Comparison of ENCODE assay signal across 1 cellular context in the genomic region with DNA sequence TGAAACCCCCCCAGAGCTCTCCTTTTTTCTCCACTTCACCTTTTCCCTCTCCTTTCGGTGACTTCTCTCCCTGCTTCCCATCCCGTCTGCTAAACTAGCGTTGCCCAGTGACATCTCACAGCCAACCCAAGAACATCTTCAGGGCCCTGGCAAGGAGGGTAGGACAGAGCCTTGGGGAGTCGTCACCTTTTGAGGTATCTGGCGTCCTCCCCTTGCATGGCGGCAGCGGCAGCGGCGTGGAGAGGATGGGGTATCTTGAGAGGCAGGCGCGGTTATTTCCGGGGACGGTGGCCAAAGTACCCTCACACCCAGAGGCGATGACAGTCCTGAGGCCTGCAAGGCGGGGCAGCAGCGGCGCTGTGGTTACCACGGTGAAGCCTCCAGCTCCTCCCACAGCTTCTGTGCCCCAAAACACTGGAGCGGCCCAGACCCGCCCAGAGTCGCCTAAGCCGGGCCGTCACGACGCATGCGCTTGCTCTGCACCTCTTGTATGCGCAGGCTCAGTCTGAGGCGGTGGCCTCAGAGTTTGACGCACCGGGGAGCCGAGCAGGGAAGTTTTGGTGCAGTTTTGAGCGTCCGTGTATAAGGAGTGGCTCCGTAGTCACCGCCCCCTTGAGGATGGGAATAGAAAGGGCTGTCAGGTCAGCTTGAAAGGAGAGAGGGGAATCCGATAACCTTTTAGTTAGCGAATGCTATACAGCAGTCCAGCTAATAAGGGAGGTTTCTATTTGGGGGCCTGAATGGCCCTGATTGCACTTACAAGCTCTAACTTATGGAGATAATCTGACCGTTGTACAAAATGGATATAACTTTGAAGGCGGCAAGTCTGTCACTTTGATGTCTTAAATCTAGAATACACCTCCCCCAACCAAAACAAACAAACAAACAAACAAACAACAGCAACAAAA.
TF ChIP-seq lines count a peak whose summit lies in the region.

A gene (minus strand): TSS at position 446 of the 908 bp plus-strand sequence. CDS start 228 bp downstream, at position 218.

TF ChIP-seq in HepG2, 621 proteins besides CTCF, POLR2A, EP300 and RAD21 (continued from another document and continues in another):
- TF ChIP-seq CREB1 (IDR thresholded peaks at IDR 0.05), result peak; percentile 23; the same call in 1 of the 2 replicates
- TF ChIP-seq CREB1 (CRISPR knock-in tag; IDR thresholded peaks at IDR 0.05), result peak; percentile 34; the same call in 1 of the 2 replicates
- TF ChIP-seq KDM5B (CRISPR knock-in tag; IDR thresholded peaks at IDR 0.05; ENCODE audit: borderline replicate concordance), result peak; percentile 36; the same call in 1 of the 2 replicates
- peak; percentile 82 for TF ChIP-seq GABPB1 (CRISPR knock-in tag; IDR thresholded peaks at IDR 0.05)
- peak; percentile 51; the same call in 1 of the 2 replicates for TF ChIP-seq TAF1 (CRISPR knock-in tag; IDR thresholded peaks at IDR 0.05)
- peak; percentile 74 for TF ChIP-seq KDM2A (CRISPR knock-in tag; IDR thresholded peaks at IDR 0.05; ENCODE audit: borderline replicate concordance, low read depth)
- TF ChIP-seq, protein P1, sequence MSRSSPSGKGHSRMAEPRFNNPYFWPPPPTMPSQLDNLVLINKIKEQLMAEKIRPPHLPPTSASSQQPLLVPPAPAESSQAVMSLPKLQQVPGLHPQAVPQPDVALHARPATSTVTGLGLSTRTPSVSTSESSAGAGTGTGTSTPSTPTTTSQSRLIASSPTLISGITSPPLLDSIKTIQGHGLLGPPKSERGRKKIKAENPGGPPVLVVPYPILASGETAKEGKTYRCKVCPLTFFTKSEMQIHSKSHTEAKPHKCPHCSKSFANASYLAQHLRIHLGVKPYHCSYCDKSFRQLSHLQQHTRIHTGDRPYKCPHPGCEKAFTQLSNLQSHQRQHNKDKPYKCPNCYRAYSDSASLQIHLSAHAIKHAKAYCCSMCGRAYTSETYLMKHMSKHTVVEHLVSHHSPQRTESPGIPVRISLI (CRISPR knock-in tag; IDR thresholded peaks at IDR 0.05; ENCODE audit: borderline replicate concordance), result no peak
- TF ChIP-seq, protein P2, sequence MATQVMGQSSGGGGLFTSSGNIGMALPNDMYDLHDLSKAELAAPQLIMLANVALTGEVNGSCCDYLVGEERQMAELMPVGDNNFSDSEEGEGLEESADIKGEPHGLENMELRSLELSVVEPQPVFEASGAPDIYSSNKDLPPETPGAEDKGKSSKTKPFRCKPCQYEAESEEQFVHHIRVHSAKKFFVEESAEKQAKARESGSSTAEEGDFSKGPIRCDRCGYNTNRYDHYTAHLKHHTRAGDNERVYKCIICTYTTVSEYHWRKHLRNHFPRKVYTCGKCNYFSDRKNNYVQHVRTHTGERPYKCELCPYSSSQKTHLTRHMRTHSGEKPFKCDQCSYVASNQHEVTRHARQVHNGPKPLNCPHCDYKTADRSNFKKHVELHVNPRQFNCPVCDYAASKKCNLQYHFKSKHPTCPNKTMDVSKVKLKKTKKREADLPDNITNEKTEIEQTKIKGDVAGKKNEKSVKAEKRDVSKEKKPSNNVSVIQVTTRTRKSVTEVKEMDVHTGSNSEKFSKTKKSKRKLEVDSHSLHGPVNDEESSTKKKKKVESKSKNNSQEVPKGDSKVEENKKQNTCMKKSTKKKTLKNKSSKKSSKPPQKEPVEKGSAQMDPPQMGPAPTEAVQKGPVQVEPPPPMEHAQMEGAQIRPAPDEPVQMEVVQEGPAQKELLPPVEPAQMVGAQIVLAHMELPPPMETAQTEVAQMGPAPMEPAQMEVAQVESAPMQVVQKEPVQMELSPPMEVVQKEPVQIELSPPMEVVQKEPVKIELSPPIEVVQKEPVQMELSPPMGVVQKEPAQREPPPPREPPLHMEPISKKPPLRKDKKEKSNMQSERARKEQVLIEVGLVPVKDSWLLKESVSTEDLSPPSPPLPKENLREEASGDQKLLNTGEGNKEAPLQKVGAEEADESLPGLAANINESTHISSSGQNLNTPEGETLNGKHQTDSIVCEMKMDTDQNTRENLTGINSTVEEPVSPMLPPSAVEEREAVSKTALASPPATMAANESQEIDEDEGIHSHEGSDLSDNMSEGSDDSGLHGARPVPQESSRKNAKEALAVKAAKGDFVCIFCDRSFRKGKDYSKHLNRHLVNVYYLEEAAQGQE (IDR thresholded peaks at IDR 0.05; ENCODE audit: borderline replicate concordance in 1 of 2, low read depth in 1 of 2, low read length in 2 of 2), result 0 out of 4 replicates have a peak, but pooled peaks of 1 of the 2 experiments have one; percentile 22
- TF ChIP-seq PHF20 (CRISPR knock-in tag; IDR thresholded peaks at IDR 0.05), result peak; percentile 79
- TF ChIP-seq STAG1 (CRISPR knock-in tag; IDR thresholded peaks at IDR 0.05), result peak; percentile 43
- peak; percentile 73 for TF ChIP-seq PHF8 (CRISPR knock-in tag; IDR thresholded peaks at IDR 0.05)
- TF ChIP-seq, protein P3, sequence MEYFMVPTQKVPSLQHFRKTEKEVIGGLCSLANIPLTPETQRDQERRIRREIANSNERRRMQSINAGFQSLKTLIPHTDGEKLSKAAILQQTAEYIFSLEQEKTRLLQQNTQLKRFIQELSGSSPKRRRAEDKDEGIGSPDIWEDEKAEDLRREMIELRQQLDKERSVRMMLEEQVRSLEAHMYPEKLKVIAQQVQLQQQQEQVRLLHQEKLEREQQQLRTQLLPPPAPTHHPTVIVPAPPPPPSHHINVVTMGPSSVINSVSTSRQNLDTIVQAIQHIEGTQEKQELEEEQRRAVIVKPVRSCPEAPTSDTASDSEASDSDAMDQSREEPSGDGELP (IDR thresholded peaks at IDR 0.05; ENCODE audit: borderline replicate concordance, low read depth), result no peak
- no peak for TF ChIP-seq ZNF839 (CRISPR knock-in tag; IDR thresholded peaks at IDR 0.05; ENCODE audit: borderline replicate concordance)
- peak; percentile 58; the same call in 1 of the 2 replicates for TF ChIP-seq SALL1 (CRISPR knock-in tag; IDR thresholded peaks at IDR 0.05)
- TF ChIP-seq ZNF335 (CRISPR knock-in tag; IDR thresholded peaks at IDR 0.05), result 0 out of 2 replicates have a peak, but pooled peaks have one; percentile 44
- TF ChIP-seq, protein P4, sequence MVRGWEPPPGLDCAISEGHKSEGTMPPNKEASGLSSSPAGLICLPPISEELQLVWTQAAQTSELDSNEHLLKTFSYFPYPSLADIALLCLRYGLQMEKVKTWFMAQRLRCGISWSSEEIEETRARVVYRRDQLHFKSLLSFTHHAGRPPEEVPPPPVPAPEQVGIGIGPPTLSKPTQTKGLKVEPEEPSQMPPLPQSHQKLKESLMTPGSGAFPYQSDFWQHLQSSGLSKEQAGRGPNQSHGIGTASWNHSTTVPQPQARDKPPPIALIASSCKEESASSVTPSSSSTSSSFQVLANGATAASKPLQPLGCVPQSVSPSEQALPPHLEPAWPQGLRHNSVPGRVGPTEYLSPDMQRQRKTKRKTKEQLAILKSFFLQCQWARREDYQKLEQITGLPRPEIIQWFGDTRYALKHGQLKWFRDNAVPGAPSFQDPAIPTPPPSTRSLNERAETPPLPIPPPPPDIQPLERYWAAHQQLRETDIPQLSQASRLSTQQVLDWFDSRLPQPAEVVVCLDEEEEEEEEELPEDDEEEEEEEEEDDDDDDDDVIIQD (CRISPR knock-in tag; IDR thresholded peaks at IDR 0.05; ENCODE audit: low read depth), result peak; percentile 84
- 0 out of 2 replicates have a peak, but pooled peaks have one; percentile 17 for TF ChIP-seq POLR2AphosphoS5 (IDR thresholded peaks at IDR 0.05; ENCODE audit: low read depth, low read length)
- peak; percentile 36; the same call in 1 of the 2 replicates for TF ChIP-seq CBX5 (CRISPR knock-in tag; IDR thresholded peaks at IDR 0.05; ENCODE audit: borderline replicate concordance)
- 0 out of 2 replicates have a peak, but pooled peaks have one; percentile 72 for TF ChIP-seq SRY (CRISPR knock-in tag; IDR thresholded peaks at IDR 0.05)
- TF ChIP-seq ZNF350 (CRISPR knock-in tag; IDR thresholded peaks at IDR 0.05; ENCODE audit: borderline replicate concordance, low read depth), result peak; percentile 75; the same call in 1 of the 2 replicates
- peak; percentile 43; the same call in 1 of the 2 replicates for TF ChIP-seq TBX2 (CRISPR knock-in tag; IDR thresholded peaks at IDR 0.05; ENCODE audit: borderline replicate concordance)
- 0 out of 2 replicates have a peak, but pooled peaks have one; percentile 27 for TF ChIP-seq BRD4 (CRISPR knock-in tag; IDR thresholded peaks at IDR 0.05)
- peak; percentile 64; the same call in 1 of the 2 replicates for TF ChIP-seq KAT7 (CRISPR knock-in tag; IDR thresholded peaks at IDR 0.05; ENCODE audit: borderline replicate concordance)
- peak; percentile 42; the same call in 1 of the 2 replicates for TF ChIP-seq YEATS4 (CRISPR knock-in tag; IDR thresholded peaks at IDR 0.05; ENCODE audit: borderline replicate concordance)
- TF ChIP-seq, protein P5, sequence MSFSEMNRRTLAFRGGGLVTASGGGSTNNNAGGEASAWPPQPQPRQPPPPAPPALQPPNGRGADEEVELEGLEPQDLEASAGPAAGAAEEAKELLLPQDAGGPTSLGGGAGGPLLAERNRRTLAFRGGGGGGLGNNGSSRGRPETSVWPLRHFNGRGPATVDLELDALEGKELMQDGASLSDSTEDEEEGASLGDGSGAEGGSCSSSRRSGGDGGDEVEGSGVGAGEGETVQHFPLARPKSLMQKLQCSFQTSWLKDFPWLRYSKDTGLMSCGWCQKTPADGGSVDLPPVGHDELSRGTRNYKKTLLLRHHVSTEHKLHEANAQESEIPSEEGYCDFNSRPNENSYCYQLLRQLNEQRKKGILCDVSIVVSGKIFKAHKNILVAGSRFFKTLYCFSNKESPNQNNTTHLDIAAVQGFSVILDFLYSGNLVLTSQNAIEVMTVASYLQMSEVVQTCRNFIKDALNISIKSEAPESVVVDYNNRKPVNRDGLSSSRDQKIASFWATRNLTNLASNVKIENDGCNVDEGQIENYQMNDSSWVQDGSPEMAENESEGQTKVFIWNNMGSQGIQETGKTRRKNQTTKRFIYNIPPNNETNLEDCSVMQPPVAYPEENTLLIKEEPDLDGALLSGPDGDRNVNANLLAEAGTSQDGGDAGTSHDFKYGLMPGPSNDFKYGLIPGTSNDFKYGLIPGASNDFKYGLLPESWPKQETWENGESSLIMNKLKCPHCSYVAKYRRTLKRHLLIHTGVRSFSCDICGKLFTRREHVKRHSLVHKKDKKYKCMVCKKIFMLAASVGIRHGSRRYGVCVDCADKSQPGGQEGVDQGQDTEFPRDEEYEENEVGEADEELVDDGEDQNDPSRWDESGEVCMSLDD (CRISPR knock-in tag; IDR thresholded peaks at IDR 0.05; ENCODE audit: borderline replicate concordance), result no peak
- TF ChIP-seq, protein P6, sequence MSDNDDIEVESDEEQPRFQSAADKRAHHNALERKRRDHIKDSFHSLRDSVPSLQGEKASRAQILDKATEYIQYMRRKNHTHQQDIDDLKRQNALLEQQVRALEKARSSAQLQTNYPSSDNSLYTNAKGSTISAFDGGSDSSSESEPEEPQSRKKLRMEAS (IDR thresholded peaks at IDR 0.05), result peak; percentile 78
- no peak for TF ChIP-seq GABPA (IDR thresholded peaks at IDR 0.05; ENCODE audit: low read depth, low read length)
- TF ChIP-seq GABPA (CRISPR knock-in tag; IDR thresholded peaks at IDR 0.05; ENCODE audit: low read depth), result peak; percentile 70
- TF ChIP-seq, protein P7, sequence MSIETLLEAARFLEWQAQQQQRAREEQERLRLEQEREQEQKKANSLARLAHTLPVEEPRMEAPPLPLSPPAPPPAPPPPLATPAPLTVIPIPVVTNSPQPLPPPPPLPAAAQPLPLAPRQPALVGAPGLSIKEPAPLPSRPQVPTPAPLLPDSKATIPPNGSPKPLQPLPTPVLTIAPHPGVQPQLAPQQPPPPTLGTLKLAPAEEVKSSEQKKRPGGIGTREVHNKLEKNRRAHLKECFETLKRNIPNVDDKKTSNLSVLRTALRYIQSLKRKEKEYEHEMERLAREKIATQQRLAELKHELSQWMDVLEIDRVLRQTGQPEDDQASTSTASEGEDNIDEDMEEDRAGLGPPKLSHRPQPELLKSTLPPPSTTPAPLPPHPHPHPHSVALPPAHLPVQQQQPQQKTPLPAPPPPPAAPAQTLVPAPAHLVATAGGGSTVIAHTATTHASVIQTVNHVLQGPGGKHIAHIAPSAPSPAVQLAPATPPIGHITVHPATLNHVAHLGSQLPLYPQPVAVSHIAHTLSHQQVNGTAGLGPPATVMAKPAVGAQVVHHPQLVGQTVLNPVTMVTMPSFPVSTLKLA (IDR thresholded peaks at IDR 0.05), result 0 out of 2 replicates have a peak, but pooled peaks have one; percentile 23
- TF ChIP-seq, protein P8, sequence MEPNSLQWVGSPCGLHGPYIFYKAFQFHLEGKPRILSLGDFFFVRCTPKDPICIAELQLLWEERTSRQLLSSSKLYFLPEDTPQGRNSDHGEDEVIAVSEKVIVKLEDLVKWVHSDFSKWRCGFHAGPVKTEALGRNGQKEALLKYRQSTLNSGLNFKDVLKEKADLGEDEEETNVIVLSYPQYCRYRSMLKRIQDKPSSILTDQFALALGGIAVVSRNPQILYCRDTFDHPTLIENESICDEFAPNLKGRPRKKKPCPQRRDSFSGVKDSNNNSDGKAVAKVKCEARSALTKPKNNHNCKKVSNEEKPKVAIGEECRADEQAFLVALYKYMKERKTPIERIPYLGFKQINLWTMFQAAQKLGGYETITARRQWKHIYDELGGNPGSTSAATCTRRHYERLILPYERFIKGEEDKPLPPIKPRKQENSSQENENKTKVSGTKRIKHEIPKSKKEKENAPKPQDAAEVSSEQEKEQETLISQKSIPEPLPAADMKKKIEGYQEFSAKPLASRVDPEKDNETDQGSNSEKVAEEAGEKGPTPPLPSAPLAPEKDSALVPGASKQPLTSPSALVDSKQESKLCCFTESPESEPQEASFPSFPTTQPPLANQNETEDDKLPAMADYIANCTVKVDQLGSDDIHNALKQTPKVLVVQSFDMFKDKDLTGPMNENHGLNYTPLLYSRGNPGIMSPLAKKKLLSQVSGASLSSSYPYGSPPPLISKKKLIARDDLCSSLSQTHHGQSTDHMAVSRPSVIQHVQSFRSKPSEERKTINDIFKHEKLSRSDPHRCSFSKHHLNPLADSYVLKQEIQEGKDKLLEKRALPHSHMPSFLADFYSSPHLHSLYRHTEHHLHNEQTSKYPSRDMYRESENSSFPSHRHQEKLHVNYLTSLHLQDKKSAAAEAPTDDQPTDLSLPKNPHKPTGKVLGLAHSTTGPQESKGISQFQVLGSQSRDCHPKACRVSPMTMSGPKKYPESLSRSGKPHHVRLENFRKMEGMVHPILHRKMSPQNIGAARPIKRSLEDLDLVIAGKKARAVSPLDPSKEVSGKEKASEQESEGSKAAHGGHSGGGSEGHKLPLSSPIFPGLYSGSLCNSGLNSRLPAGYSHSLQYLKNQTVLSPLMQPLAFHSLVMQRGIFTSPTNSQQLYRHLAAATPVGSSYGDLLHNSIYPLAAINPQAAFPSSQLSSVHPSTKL (CRISPR knock-in tag; IDR thresholded peaks at IDR 0.05), result peak; percentile 55; the same call in 1 of the 2 replicates
- no peak for TF ChIP-seq RBAK (CRISPR knock-in tag; IDR thresholded peaks at IDR 0.05)
- TF ChIP-seq, protein P9, sequence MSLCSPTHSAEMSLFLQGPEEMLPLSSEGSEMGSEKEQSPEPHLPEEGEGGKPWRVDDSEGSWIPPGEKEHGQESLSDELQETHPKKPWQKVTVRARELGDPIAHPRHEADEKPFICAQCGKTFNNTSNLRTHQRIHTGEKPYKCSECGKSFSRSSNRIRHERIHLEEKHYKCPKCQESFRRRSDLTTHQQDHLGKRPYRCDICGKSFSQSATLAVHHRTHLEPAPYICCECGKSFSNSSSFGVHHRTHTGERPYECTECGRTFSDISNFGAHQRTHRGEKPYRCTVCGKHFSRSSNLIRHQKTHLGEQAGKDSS (CRISPR knock-in tag; IDR thresholded peaks at IDR 0.05; ENCODE audit: borderline replicate concordance, low read depth), result no peak
